12 cellular contexts compared by ENCODE assay signal in genomic region chr15:36359286-36359685, GRCh38.
"Had no signal": no experiment of that assay in that cellular context is flagged by ENCODE, and none has a peak within 500 bp of the region (broad histone marks: within the 10 kb centered on the region; RNA-seq: fewer than 3 reads in every experiment).

No MANE protein-coding gene starts in this region.

- H3K4me2 ChIP-seq: neural progenitor cell had no signal

- DNase-seq: activated CD4-positive, alpha-beta memory T cell treated with anti-CD3 and anti-CD28 coated beads for 36 hours; activated gamma-delta T cell; activated T-cell treated with anti-CD3 and anti-CD28 coated beads, Interleukin-2, amount 50 U/mL, for 4 hours; amygdala; endodermal cell; erythroblast; glutamatergic neuron; midbrain; thyroid gland had no signal

- H3K27ac ChIP-seq: breast epithelium, neural progenitor cell, thyroid gland had no signal

- H3K4me3 Mint-ChIP-seq: activated CD4-positive, alpha-beta memory T cell treated with anti-CD3 and anti-CD28 coated beads for 36 hours; activated naive CD8-positive, alpha-beta T cell; activated T-cell treated with anti-CD3 and anti-CD28 coated beads, Interleukin-2, amount 50 U/mL, for 4 hours; endodermal cell; neural progenitor cell had no signal

- H3K9me3 Mint-ChIP-seq: activated CD4-positive, alpha-beta memory T cell treated with anti-CD3 and anti-CD28 coated beads for 36 hours; activated T-cell treated with anti-CD3 and anti-CD28 coated beads, Interleukin-2, amount 50 U/mL, for 4 hours; neural progenitor cell had no signal

- H3K9ac ChIP-seq: neural progenitor cell had no signal

- H3K4me3 ChIP-seq: breast epithelium, neural progenitor cell, thyroid gland had no signal

- H3K27ac Mint-ChIP-seq: activated CD4-positive, alpha-beta memory T cell treated with anti-CD3 and anti-CD28 coated beads for 36 hours; activated naive CD8-positive, alpha-beta T cell; endodermal cell; neural progenitor cell had no signal

- H3K27me3 Mint-ChIP-seq: activated CD4-positive, alpha-beta memory T cell treated with anti-CD3 and anti-CD28 coated beads for 36 hours; activated naive CD8-positive, alpha-beta T cell had no signal

- H3K9me3 ChIP-seq: breast epithelium, thyroid gland had no signal

- ATAC-seq: activated T-cell treated with anti-CD3 and anti-CD28 coated beads, Interleukin-2, amount 50 U/mL, for 4 hours had no signal

- H3K36me3 ChIP-seq: breast epithelium, neural progenitor cell, thyroid gland had no signal

- H3K4me1 ChIP-seq: breast epithelium, neural progenitor cell had no signal

- H3K27me3 ChIP-seq: breast epithelium, neural progenitor cell, thyroid gland had no signal

- H3K36me3 Mint-ChIP-seq: activated CD4-positive, alpha-beta memory T cell treated with anti-CD3 and anti-CD28 coated beads for 36 hours; activated naive CD8-positive, alpha-beta T cell; neural progenitor cell had no signal

- H2AFZ ChIP-seq: neural progenitor cell had no signal
